In the genomic region with DNA sequence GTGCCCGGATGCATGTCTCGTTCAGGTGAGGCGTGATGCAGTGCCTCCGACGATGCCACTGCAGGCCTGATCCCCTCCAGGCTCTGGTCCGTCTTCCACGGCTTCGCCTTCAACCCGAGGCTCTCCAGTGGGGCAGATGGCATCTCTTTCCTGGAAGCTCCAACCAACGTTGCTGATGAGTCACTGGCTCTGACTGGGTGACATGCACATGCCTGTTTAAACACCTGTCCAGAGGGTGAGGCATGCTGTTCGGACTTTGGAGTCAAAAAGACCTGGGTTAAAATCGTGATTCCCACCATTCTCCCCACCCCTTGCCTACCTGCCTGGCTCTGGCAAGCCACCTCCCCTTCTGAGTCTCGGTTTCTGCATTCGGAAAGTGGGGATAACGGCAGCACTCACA, we compare ENCODE assay signal across 15 cellular contexts. TPM values are rescaled to one million over a fixed set of nuclear protein-coding genes. Genes with fewer than 3 reads are reported as not detected.
DNase-seq lines count a peak whose midpoint lies in the region; ATAC-seq and TF ChIP-seq lines count a peak whose summit lies in the region.
"Had no signal": no experiment of that assay in that cellular context is flagged by ENCODE, and none has a peak within 500 bp of the region (broad histone marks: within the 10 kb centered on the region; RNA-seq: fewer than 3 reads in every experiment).

No MANE protein-coding gene starts in this region.

- H3K4me1 Mint-ChIP-seq in activated CD8-positive, alpha-beta memory T cell treated with anti-CD3 and anti-CD28 coated beads, Interleukin-2, amount 10 ng/mL, durations not matched to agents 7 days and 5 days = no peaks in the 10 kb centered on the region
- no peaks in the 10 kb centered on the region for H3K4me1 Mint-ChIP-seq in activated naive CD8-positive, alpha-beta T cell treated with anti-CD3 and anti-CD28 coated beads, Interleukin-2, amount 50 U/mL, for 24 hours
- H3K4me1 Mint-ChIP-seq in CD14-positive monocyte = no peaks in the 10 kb centered on the region

- H3K4me3 Mint-ChIP-seq in activated CD8-positive, alpha-beta memory T cell treated with anti-CD3 and anti-CD28 coated beads, Interleukin-2, amount 10 ng/mL, durations not matched to agents 7 days and 5 days = no peak overlapping the region
- H3K4me3 Mint-ChIP-seq in activated naive CD8-positive, alpha-beta T cell treated with anti-CD3 and anti-CD28 coated beads, Interleukin-2, amount 50 U/mL, for 24 hours = no peak overlapping the region
- no peak overlapping the region for H3K4me3 Mint-ChIP-seq in CD14-positive monocyte
- H3K4me3 Mint-ChIP-seq: H9 had no signal

- H3K36me3 Mint-ChIP-seq in activated CD8-positive, alpha-beta memory T cell treated with anti-CD3 and anti-CD28 coated beads, Interleukin-2, amount 10 ng/mL, durations not matched to agents 7 days and 5 days = no peaks in the 10 kb centered on the region
- no peaks in the 10 kb centered on the region for H3K36me3 Mint-ChIP-seq in activated naive CD8-positive, alpha-beta T cell treated with anti-CD3 and anti-CD28 coated beads, Interleukin-2, amount 50 U/mL, for 24 hours (ENCODE audit: low read depth)
- no peaks in the 10 kb centered on the region for H3K36me3 Mint-ChIP-seq in CD14-positive monocyte

- CTCF ChIA-PET in activated CD8-positive, alpha-beta memory T cell treated with anti-CD3 and anti-CD28 coated beads, Interleukin-2, amount 10 ng/mL, durations not matched to agents 7 days and 5 days (lab: Charles Lee) = no interaction called here

- H3K27ac Mint-ChIP-seq in activated CD8-positive, alpha-beta memory T cell treated with anti-CD3 and anti-CD28 coated beads, Interleukin-2, amount 10 ng/mL, durations not matched to agents 7 days and 5 days = no peak overlapping the region
- H3K27ac Mint-ChIP-seq in activated naive CD8-positive, alpha-beta T cell treated with anti-CD3 and anti-CD28 coated beads, Interleukin-2, amount 50 U/mL, for 24 hours = no peak overlapping the region
- no peak overlapping the region for H3K27ac Mint-ChIP-seq in CD14-positive monocyte
- H3K27ac Mint-ChIP-seq: H9 had no signal

- TF ChIP-seq CTCF in CD14-positive monocyte (IDR thresholded peaks at IDR 0.05) = no peak

- peaks cover 33% of the 10 kb centered on the region for H3K27me3 Mint-ChIP-seq in activated CD8-positive, alpha-beta memory T cell treated with anti-CD3 and anti-CD28 coated beads, Interleukin-2, amount 10 ng/mL, durations not matched to agents 7 days and 5 days
- peaks cover 9% of the 10 kb centered on the region for H3K27me3 Mint-ChIP-seq in activated naive CD8-positive, alpha-beta T cell treated with anti-CD3 and anti-CD28 coated beads, Interleukin-2, amount 50 U/mL, for 24 hours
- peaks cover 7 to 11% (median 9%) of the 10 kb centered on the region in 3 donors for H3K27me3 Mint-ChIP-seq in CD14-positive monocyte (ENCODE audit: low read depth in 3 of 3)

- intact Hi-C loops in left colon (cut with DNase I, micrococcal nuclease) = no loop called here
- intact Hi-C loops in CD14-positive monocyte (cut with micrococcal nuclease) = no loop called here

- peak; percentile 82 for ATAC-seq in left colon
- no peak for ATAC-seq in activated CD8-positive, alpha-beta memory T cell treated with anti-CD3 and anti-CD28 coated beads, Interleukin-2, amount 10 ng/mL, durations not matched to agents 7 days and 5 days
- no peak for ATAC-seq in activated naive CD8-positive, alpha-beta T cell treated with anti-CD3 and anti-CD28 coated beads, Interleukin-2, amount 50 U/mL, for 24 hours

- peak; percentile 15 for DNase-seq in COLO668 (lab: John Stamatoyannopoulos, UW; ENCODE audit: unreplicated experiment)
- peak; percentile 52 for DNase-seq in LoVo (ENCODE audit: low spot score)
- peak; percentile 5 for DNase-seq in SHP77 treated with DMSO at 0.1 percent for 48 hours (lab: John Stamatoyannopoulos, UW)
- peak; percentile 23 to 72 for DNase-seq in left colon
- DNase-seq in activated CD8-positive, alpha-beta memory T cell treated with anti-CD3 and anti-CD28 coated beads, Interleukin-2, amount 10 ng/mL, durations not matched to agents 7 days and 5 days = no peak
- no peak for DNase-seq in activated naive CD8-positive, alpha-beta T cell treated with anti-CD3 and anti-CD28 coated beads, Interleukin-2, amount 50 U/mL, for 24 hours
- no peak for DNase-seq in T-helper 9 cell
- DNase-seq in CD14-positive monocyte (ENCODE audit: low spot score) = no peak
- DNase-seq: Calu3, H9, NCI-H1436, NCI-H2081 treated with DMSO at 0.1 percent for 48 hours, NCI-H345, Right ventricle myocardium superior had no signal

- H3K9me3 Mint-ChIP-seq in activated CD8-positive, alpha-beta memory T cell treated with anti-CD3 and anti-CD28 coated beads, Interleukin-2, amount 10 ng/mL, durations not matched to agents 7 days and 5 days (ENCODE audit: low read depth) = no peaks in the 10 kb centered on the region
- no peaks in the 10 kb centered on the region for H3K9me3 Mint-ChIP-seq in activated naive CD8-positive, alpha-beta T cell treated with anti-CD3 and anti-CD28 coated beads, Interleukin-2, amount 50 U/mL, for 24 hours
- H3K9me3 Mint-ChIP-seq in CD14-positive monocyte = no peaks in the 10 kb centered on the region
- H3K9me3 Mint-ChIP-seq: H9 had no signal

RNA-seq across cellular contexts. Expression of gene EDN3, which starts 8.7 kb away (rescaled TPM):
- total RNA-seq in left colon = 10 to 100 TPM; 60.6 to 63.1 TPM
- not detected for total RNA-seq in activated CD8-positive, alpha-beta memory T cell treated with anti-CD3 and anti-CD28 coated beads, Interleukin-2, amount 10 ng/mL, durations not matched to agents 7 days and 5 days
- not detected for polyA plus RNA-seq in CD14-positive monocyte
- total RNA-seq: A673, Calu3, Right ventricle myocardium superior had no signal

Comparison
In these comparisons a context has a peak if more than half of its experiments do, and no peak if none do; other contexts are left out.
1. DNase-seq: peak in COLO668 (single experiment), LoVo (single experiment), SHP77 treated with DMSO at 0.1 percent for 48 hours (single experiment) and left colon (2 of 2); none in activated CD8-positive, alpha-beta memory T cell treated with anti-CD3 and anti-CD28 coated beads, Interleukin-2, amount 10 ng/mL, durations not matched to agents 7 days and 5 days (single experiment), activated naive CD8-positive, alpha-beta T cell treated with anti-CD3 and anti-CD28 coated beads, Interleukin-2, amount 50 U/mL, for 24 hours (single experiment), T-helper 9 cell (single experiment) and CD14-positive monocyte (single experiment).
2. RNA of gene EDN3, which starts 8.7 kb away (total RNA-seq): 60.6 to 63.1 TPM in left colon; not detected in activated CD8-positive, alpha-beta memory T cell treated with anti-CD3 and anti-CD28 coated beads, Interleukin-2, amount 10 ng/mL, durations not matched to agents 7 days and 5 days; every median in the first group is over 10 times any median in the second.